In genomic region chr11:12043959-12044772, GRCh38 we compare ENCODE assay signal across 1 cellular context.
A peak's percentile ranks its signal among the peaks of the same experiment; 100 is the strongest.
TF ChIP-seq lines count a peak whose summit lies in the region.

No MANE protein-coding gene starts in this region.

TF ChIP-seq in HepG2, 621 proteins besides CTCF, POLR2A, EP300 and RAD21 (continued from another document and continues in another):
- no peak for TF ChIP-seq ZBTB25 (CRISPR knock-in tag; IDR thresholded peaks at IDR 0.05)
- TF ChIP-seq ZNF687 (CRISPR knock-in tag; IDR thresholded peaks at IDR 0.05): peak; percentile 24; the same call in 1 of the 2 replicates
- TF ChIP-seq DNMT3B (CRISPR knock-in tag; conservative IDR thresholded peaks at IDR 0.05): peak; percentile 98
- no peak for TF ChIP-seq KDM6A (CRISPR knock-in tag; IDR thresholded peaks at IDR 0.05; ENCODE audit: low read depth)
- no peak for TF ChIP-seq RORA (CRISPR knock-in tag; IDR thresholded peaks at IDR 0.05)
- no peak for TF ChIP-seq ETV6 (CRISPR knock-in tag; conservative IDR thresholded peaks at IDR 0.05)
- TF ChIP-seq IRX3 (CRISPR knock-in tag; IDR thresholded peaks at IDR 0.05; ENCODE audit: borderline replicate concordance, low read depth): no peak
- TF ChIP-seq ZNF720 (CRISPR knock-in tag; IDR thresholded peaks at IDR 0.05): no peak
- TF ChIP-seq SRF (IDR thresholded peaks at IDR 0.05; ENCODE audit: low read depth, low read length): no peak
- no peak for TF ChIP-seq ZNF18 (CRISPR knock-in tag; IDR thresholded peaks at IDR 0.05; ENCODE audit: insufficient replicate concordance)
- TF ChIP-seq ZNF660 (CRISPR knock-in tag; IDR thresholded peaks at IDR 0.05; ENCODE audit: borderline replicate concordance, low read depth): no peak
- TF ChIP-seq REXO4 (CRISPR knock-in tag; IDR thresholded peaks at IDR 0.05; ENCODE audit: borderline replicate concordance): no peak
- no peak for TF ChIP-seq NFE2L2 (IDR thresholded peaks at IDR 0.05; ENCODE audit: low read length)
- TF ChIP-seq ZNF709 (CRISPR knock-in tag; IDR thresholded peaks at IDR 0.05): peak; percentile 35; the same call in 1 of the 2 replicates
- peak; percentile 58; the same call in 1 of the 2 replicates for TF ChIP-seq ZNF644 (CRISPR knock-in tag; IDR thresholded peaks at IDR 0.05; ENCODE audit: low read depth)
- no peak for TF ChIP-seq ZNF577 (CRISPR knock-in tag; IDR thresholded peaks at IDR 0.05; ENCODE audit: borderline replicate concordance, low read depth)
- no peak for TF ChIP-seq ZNF468 (CRISPR knock-in tag; IDR thresholded peaks at IDR 0.05)
- TF ChIP-seq GMEB2 (CRISPR knock-in tag; IDR thresholded peaks at IDR 0.05; ENCODE audit: low read depth): no peak
- 0 out of 2 replicates have a peak, but pooled peaks have one; percentile 12 for TF ChIP-seq MIER2 (CRISPR knock-in tag; IDR thresholded peaks at IDR 0.05)
- peak in 1 of 2 experiments; percentile 94; a peak in 2 of 4 replicates for TF ChIP-seq KLF16 (CRISPR knock-in tag; IDR thresholded peaks at IDR 0.05)
- TF ChIP-seq AKNA (CRISPR knock-in tag; IDR thresholded peaks at IDR 0.05; ENCODE audit: borderline replicate concordance): peak; percentile 28; the same call in 1 of the 2 replicates
- TF ChIP-seq PRMT3 (CRISPR knock-in tag; IDR thresholded peaks at IDR 0.05; ENCODE audit: borderline replicate concordance, low read depth): no peak
- TF ChIP-seq GRHL1 (CRISPR knock-in tag; conservative IDR thresholded peaks at IDR 0.05): no peak
- TF ChIP-seq KAT2B (IDR thresholded peaks at IDR 0.05; ENCODE audit: borderline replicate concordance, low read depth, low read length): no peak
- TF ChIP-seq ZNF597 (CRISPR knock-in tag; IDR thresholded peaks at IDR 0.05): no peak
- no peak for TF ChIP-seq ATF2 (CRISPR knock-in tag; IDR thresholded peaks at IDR 0.05)
- no peak for TF ChIP-seq GTF2F1 (IDR thresholded peaks at IDR 0.05; ENCODE audit: low read length)
- TF ChIP-seq TP53 (CRISPR knock-in tag; conservative IDR thresholded peaks at IDR 0.05): no peak
- TF ChIP-seq PLRG1 (conservative IDR thresholded peaks at IDR 0.05): no peak
- TF ChIP-seq ZNF282 (IDR thresholded peaks at IDR 0.05; ENCODE audit: partially characterized antibody): no peak
- no peak for TF ChIP-seq ZNF549 (CRISPR knock-in tag; IDR thresholded peaks at IDR 0.05)
- TF ChIP-seq POGZ (CRISPR knock-in tag; IDR thresholded peaks at IDR 0.05): 0 out of 2 replicates have a peak, but pooled peaks have one; percentile 22
- no peak for TF ChIP-seq SKI (IDR thresholded peaks at IDR 0.05; ENCODE audit: partially characterized antibody)
- no peak for TF ChIP-seq ZFP62 (CRISPR knock-in tag; IDR thresholded peaks at IDR 0.05)
- no peak for TF ChIP-seq ZNF574 (CRISPR knock-in tag; IDR thresholded peaks at IDR 0.05)
- no peak for TF ChIP-seq RBFOX2 (IDR thresholded peaks at IDR 0.05; ENCODE audit: low read depth, low read length)
- TF ChIP-seq ZNF775 (CRISPR knock-in tag; IDR thresholded peaks at IDR 0.05; ENCODE audit: borderline replicate concordance): no peak
- TF ChIP-seq MTA1 (CRISPR knock-in tag; IDR thresholded peaks at IDR 0.05; ENCODE audit: borderline replicate concordance): no peak
- no peak for TF ChIP-seq SUZ12 (IDR thresholded peaks at IDR 0.05; ENCODE audit: low read depth, low read length)
- TF ChIP-seq ASH2L (IDR thresholded peaks at IDR 0.05; ENCODE audit: insufficient read length, low read depth, low read length): peak; percentile 49
